8 cellular contexts compared by ENCODE assay signal in genomic region chr14:75831455-75831854, GRCh38.
DNase-seq lines count a peak whose midpoint lies in the region; ATAC-seq, FAIRE-seq and TF ChIP-seq lines count a peak whose summit lies in the region.

No MANE protein-coding gene starts in this region.

- no peaks in the 10 kb centered on the region for H3K27me3 ChIP-seq in H9 (ENCODE audit: insufficient read depth, low read length)
- H3K27me3 ChIP-seq in astrocyte (ENCODE audit: insufficient read depth, low read length) = no peaks in the 10 kb centered on the region
- no peaks in the 10 kb centered on the region for H3K27me3 ChIP-seq in aorta (ENCODE audit: control insufficient read depth in 1 of 2, insufficient read depth in 2 of 2, low read length in 1 of 2)

- H2BK20ac ChIP-seq in H9 (ENCODE audit: low read depth, low read length, poor library complexity, severe bottlenecking) = no peak overlapping the region

- no peak overlapping the region for H2BK12ac ChIP-seq in H9 (ENCODE audit: insufficient read length, low read depth, low read length)

- H3K18ac ChIP-seq in H9 (ENCODE audit: insufficient read length, low read depth, low read length) = no peak overlapping the region

- H3K79me1 ChIP-seq in H9 (ENCODE audit: insufficient read depth, low read depth, low read length, poor library complexity, severe bottlenecking) = no peaks in the 10 kb centered on the region

- no peaks in the 10 kb centered on the region for H3K79me2 ChIP-seq in H9 (ENCODE audit: insufficient read depth, low read length)
- no peaks in the 10 kb centered on the region for H3K79me2 ChIP-seq in astrocyte (ENCODE audit: insufficient read depth, low read length)

- DNase-seq in H9 (no peak), RPMI7951 (ENCODE audit: low read depth) (peak; percentile 48), astrocyte (ENCODE audit: low read depth) (peak; percentile 88), mucosa of descending colon (peak; percentile 72 to 82 (median 78)), aorta (peak in 1 of 2 donors; percentile 72), T1000 (lab: John Stamatoyannopoulos, UW) (no peak), H54 (ENCODE audit: insufficient read length, low spot score) (no peak), NCI-H446 treated with DMSO at 0.1 percent for 48 hours (lab: John Stamatoyannopoulos, UW) (no peak)

- no peak overlapping the region for H3K14ac ChIP-seq in H9 (ENCODE audit: insufficient read depth, low read length)

- no peak for FAIRE-seq in astrocyte (lab: Jason Lieb, UNC)
- no peak for FAIRE-seq in H54 (lab: Jason Lieb, UNC)

- H3K9me3 Mint-ChIP-seq in H9 (no peaks in the 10 kb centered on the region), astrocyte (ENCODE audit: unreplicated experiment) (no peaks in the 10 kb centered on the region)

- intact Hi-C loops in mucosa of descending colon (cut with DNase I, micrococcal nuclease) = no loop called here
- intact Hi-C loops in aorta (cut with DNase I) = no loop called here

- no CpG with 5 or more reads among the region's 5 CpGs for WGBS in H9 (ENCODE audit: extremely low coverage, insufficient read length, low lambda C conversion rate)
- WGBS in aorta, 2 donors = 19 to 20% methylated on average over 5 of the region's 5 CpGs

- H3K9me3 ChIP-seq in H9 (ENCODE audit: control insufficient read depth, low read depth, low read length) (no peaks in the 10 kb centered on the region), astrocyte (ENCODE audit: insufficient read depth, low read depth, low read length) (no peaks in the 10 kb centered on the region), mucosa of descending colon (no peaks in the 10 kb centered on the region), aorta (ENCODE audit: control insufficient read depth, low read length) (no peaks in the 10 kb centered on the region)

- no peak overlapping the region for H2AK5ac ChIP-seq in H9 (ENCODE audit: insufficient read length, low read length)

- no peak overlapping the region for H4K5ac ChIP-seq in H9 (ENCODE audit: insufficient read length, low read depth, low read length)

- H3K4ac ChIP-seq in H9 (ENCODE audit: low read depth, low read length) = no peak overlapping the region

- TF ChIP-seq CTCF in H9 (conservative IDR thresholded peaks at IDR 0.05) (no peak), astrocyte (IDR thresholded peaks at IDR 0.05; ENCODE audit: insufficient read depth, low read depth, low read length) (no peak), mucosa of descending colon (IDR thresholded peaks at IDR 0.05) (no peak)

- peak overlapping the region; percentile 27 for H3K4me3 ChIP-seq in astrocyte (ENCODE audit: insufficient read depth, low read depth, low read length)
- H3K4me3 ChIP-seq in mucosa of descending colon = no peak overlapping the region
- no peak overlapping the region for H3K4me3 ChIP-seq in aorta (ENCODE audit: low read length in 2 of 2)

- no peak overlapping the region for H2BK15ac ChIP-seq in H9 (ENCODE audit: low read depth, low read length)

- H4K8ac ChIP-seq in H9 (replicated peaks; ENCODE audit: insufficient read length, low read depth, low read length) = no peak overlapping the region

- H3K23ac ChIP-seq in H9 (ENCODE audit: insufficient read length, low read depth, low read length) = no peak overlapping the region

- H3K4me1 ChIP-seq in H9 (ENCODE audit: insufficient read depth, low read length) = no peaks in the 10 kb centered on the region
- peaks cover 23% of the 10 kb centered on the region for H3K4me1 ChIP-seq in astrocyte (ENCODE audit: insufficient read depth, low read length)
- H3K4me1 ChIP-seq in mucosa of descending colon (ENCODE audit: low read depth) = peaks cover 10% of the 10 kb centered on the region
- peaks cover 3% of the 10 kb centered on the region in 2 donors for H3K4me1 ChIP-seq in aorta (ENCODE audit: control insufficient read depth in 1 of 2, insufficient read depth in 2 of 2, low read length in 2 of 2)

- H3K27ac Mint-ChIP-seq in H9 (no peak overlapping the region), astrocyte (ENCODE audit: unreplicated experiment) (peak overlapping the region; percentile 66)

- no peaks in the 10 kb centered on the region for H3K23me2 ChIP-seq in H9 (ENCODE audit: insufficient read length, low read depth, low read length, poor library complexity, severe bottlenecking)

- no peak overlapping the region for H3T11ph ChIP-seq in H9 (ENCODE audit: low read length)

- H3K36me3 Mint-ChIP-seq in H9 (ENCODE audit: insufficient read depth in 1 of 3, low read depth in 3 of 3) (peaks cover 0 to 1% (median 0%) of the 10 kb centered on the region in 3 experiments; a peak in 1 of 7 replicates), astrocyte (ENCODE audit: low read depth, unreplicated experiment) (peaks cover 14% of the 10 kb centered on the region)

- peak; percentile 90 for ATAC-seq in mucosa of descending colon
- peak; percentile 56 for ATAC-seq in aorta (ENCODE audit: low FRiP score)

- no peak overlapping the region for H2BK120ac ChIP-seq in H9 (ENCODE audit: low read depth, low read length, poor library complexity, severe bottlenecking)

- no peak overlapping the region for H4K91ac ChIP-seq in H9 (ENCODE audit: insufficient read length, low read depth, low read length)

- H3K9ac ChIP-seq in H9 (ENCODE audit: extremely low read depth, insufficient read length, low read length) (no peak overlapping the region), astrocyte (ENCODE audit: low read length) (peak overlapping the region; percentile 54)

- H2AFZ ChIP-seq in H9 (ENCODE audit: low read length) (no peak overlapping the region), astrocyte (ENCODE audit: low read depth, low read length) (peak overlapping the region; percentile 24)

- H3K27ac ChIP-seq in H9 (ENCODE audit: insufficient read length, low read depth, low read length) (no peak overlapping the region), astrocyte (ENCODE audit: low read depth, low read length) (peak overlapping the region; percentile 80), aorta (ENCODE audit: low read depth in 1 of 2, low read length in 2 of 2) (no peak overlapping the region)

- H4K20me1 ChIP-seq in H9 (ENCODE audit: control insufficient read depth, insufficient read depth, insufficient read length) (no peaks in the 10 kb centered on the region), astrocyte (ENCODE audit: insufficient read depth, low read length) (no peaks in the 10 kb centered on the region)

- no peak overlapping the region for H3K4me3 Mint-ChIP-seq in H9
- H3K4me3 Mint-ChIP-seq in astrocyte (ENCODE audit: unreplicated experiment) = peak overlapping the region; percentile 40

- H3K27me3 Mint-ChIP-seq in H9 (ENCODE audit: low read depth) = no peaks in the 10 kb centered on the region
- no peaks in the 10 kb centered on the region for H3K27me3 Mint-ChIP-seq in astrocyte (ENCODE audit: low read depth, unreplicated experiment)

- TF ChIP-seq POLR2A in H54 (IDR thresholded peaks at IDR 0.05; ENCODE audit: low read depth, low read length) = no peak

- no peak overlapping the region for H3K4me2 ChIP-seq in H9 (ENCODE audit: insufficient read depth, insufficient read length, low read length)
- peak overlapping the region; percentile 68 for H3K4me2 ChIP-seq in astrocyte (ENCODE audit: low read length)

- H2BK5ac ChIP-seq in H9 (ENCODE audit: insufficient read length, low read length) = peak overlapping the region; percentile 8

- no peaks in the 10 kb centered on the region for H3K36me3 ChIP-seq in astrocyte (ENCODE audit: insufficient read depth, low read length)
- H3K36me3 ChIP-seq in mucosa of descending colon (ENCODE audit: low read depth) = no peaks in the 10 kb centered on the region
- H3K36me3 ChIP-seq in aorta (ENCODE audit: control insufficient read depth in 1 of 2, insufficient read depth in 2 of 2, low read length in 1 of 2) = no peaks in the 10 kb centered on the region

- H3K4me1 Mint-ChIP-seq in H9 (no peaks in the 10 kb centered on the region), astrocyte (ENCODE audit: low read depth, unreplicated experiment) (peaks cover 31% of the 10 kb centered on the region)

- no peak overlapping the region for H3K56ac ChIP-seq in H9 (ENCODE audit: insufficient read length, low read depth, low read length)

Comparison
In these comparisons a context has a peak if more than half of its experiments do, and no peak if none do; other contexts are left out.
1. DNase-seq: peak in RPMI7951 (single experiment), astrocyte (single experiment) and mucosa of descending colon (3 of 3); none in H9 (single experiment), T1000 (single experiment), H54 (single experiment) and NCI-H446 treated with DMSO at 0.1 percent for 48 hours (single experiment).